In genomic region chr9:37408933-37409710, GRCh38 we compare ENCODE assay signal across 8 cellular contexts.
A peak's percentile ranks its signal among the peaks of the same experiment; 100 is the strongest.
DNase-seq lines count a peak whose midpoint lies in the region; ATAC-seq and TF ChIP-seq lines count a peak whose summit lies in the region.

No MANE protein-coding gene starts in this region.

- no peak for TF ChIP-seq CTCF in nephron progenitor cell (IDR thresholded peaks at IDR 0.05)

- H3K27ac Mint-ChIP-seq in nephron progenitor cell: no peak overlapping the region

- H3K36me3 Mint-ChIP-seq in nephron progenitor cell (ENCODE audit: low read depth): no peaks in the 10 kb centered on the region

- DNase-seq in activated CD8-positive, alpha-beta memory T cell treated with anti-CD3 and anti-CD28 coated beads for 4 hours (ENCODE audit: low read depth in 2 of 2): peak; percentile 13 to 56
- peak; percentile 31 for DNase-seq in stimulated activated CD4-positive, alpha-beta T cell treated with anti-CD3 and anti-CD28 coated beads, Interleukin-2, amount 100 ng/mL, for 4 hours (ENCODE audit: low read depth)
- DNase-seq in NCI-H446 treated with DMSO at 0.1 percent for 48 hours (lab: John Stamatoyannopoulos, UW): no peak
- DNase-seq in nephron progenitor cell: no peak
- DNase-seq in DMS 273 treated with DMSO at 0.1 percent for 48 hours (lab: John Stamatoyannopoulos, UW): no peak
- no peak for DNase-seq in OCI-M1 (lab: John Stamatoyannopoulos, UW)

- peaks cover 28% of the 10 kb centered on the region for H3K4me1 Mint-ChIP-seq in nephron progenitor cell

- no peaks in the 10 kb centered on the region for H3K9me3 Mint-ChIP-seq in nephron progenitor cell

- no peak overlapping the region for H3K4me3 Mint-ChIP-seq in nephron progenitor cell

- H3K27me3 Mint-ChIP-seq in nephron progenitor cell (ENCODE audit: low read depth, poor library complexity): peaks cover 7% of the 10 kb centered on the region

- ATAC-seq in GM19324 (IDR thresholded peaks at IDR 0.05; ENCODE audit: low FRiP score, unreplicated experiment) (peak; percentile 91), HG03159 (IDR thresholded peaks at IDR 0.05; ENCODE audit: unreplicated experiment) (peak; percentile 85)

Comparison
In these comparisons a context has a peak if more than half of its experiments do, and no peak if none do; other contexts are left out.
1. DNase-seq: peak in activated CD8-positive, alpha-beta memory T cell treated with anti-CD3 and anti-CD28 coated beads for 4 hours (2 of 2) and stimulated activated CD4-positive, alpha-beta T cell treated with anti-CD3 and anti-CD28 coated beads, Interleukin-2, amount 100 ng/mL, for 4 hours (single experiment); none in NCI-H446 treated with DMSO at 0.1 percent for 48 hours (single experiment), nephron progenitor cell (single experiment), DMS 273 treated with DMSO at 0.1 percent for 48 hours (single experiment) and OCI-M1 (single experiment).